Comparison of ENCODE assay signal across 2 cellular contexts in the genomic region with DNA sequence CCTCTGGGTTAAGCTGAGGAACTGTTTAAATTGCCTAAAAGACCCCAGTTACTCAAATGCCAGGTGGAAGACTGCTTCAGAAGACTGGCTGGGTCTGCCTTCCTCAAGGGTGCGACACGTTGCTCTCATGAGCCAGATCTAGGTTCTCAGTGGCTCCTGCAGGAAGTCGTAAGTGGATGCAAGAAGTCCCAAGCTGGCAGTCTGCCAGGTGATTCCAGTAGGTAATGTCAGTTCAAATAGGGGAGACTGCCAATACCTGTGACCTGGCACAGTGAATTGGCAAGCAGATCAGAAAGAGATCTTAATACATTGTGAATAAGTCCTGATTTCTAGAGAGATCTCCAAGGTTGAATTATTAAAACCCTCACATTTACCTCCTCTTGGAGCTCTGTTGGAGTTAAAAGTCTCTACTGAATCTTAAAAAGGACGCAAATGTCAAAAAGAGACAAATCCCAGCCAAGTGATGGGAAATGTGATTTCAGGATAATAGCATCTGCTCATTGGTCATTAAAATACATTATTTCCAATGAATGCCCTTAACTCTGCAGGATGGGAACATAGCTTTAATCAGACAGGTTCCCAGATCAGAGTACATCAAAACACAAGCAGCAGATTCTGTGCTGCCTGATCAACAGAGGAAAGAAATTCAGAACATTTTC.
TF ChIP-seq lines count a peak whose summit lies in the region.

No MANE protein-coding gene starts in this region.

TF ChIP-seq in liver, 16 proteins besides CTCF, POLR2A, EP300 and RAD21 (continued from another document):
- TF ChIP-seq ZBTB33 (IDR thresholded peaks at IDR 0.05) (no peak), HNF4A (conservative IDR thresholded peaks at IDR 0.05) (peak in 1 of 2 donors; percentile 28), JUND (IDR thresholded peaks at IDR 0.05) (no peak), GABPA (IDR thresholded peaks at IDR 0.05 in 1 of 2, conservative IDR thresholded peaks at IDR 0.05 in 1 of 2) (no peak)

TF ChIP-seq in HepG2, 621 proteins besides CTCF, POLR2A, EP300 and RAD21 (continued from another document):
- no peak for TF ChIP-seq ZBTB44 (CRISPR knock-in tag; IDR thresholded peaks at IDR 0.05)
- TF ChIP-seq PPARG (CRISPR knock-in tag; conservative IDR thresholded peaks at IDR 0.05), result no peak
- no peak for TF ChIP-seq SAP130 (CRISPR knock-in tag; IDR thresholded peaks at IDR 0.05; ENCODE audit: low read depth)
- TF ChIP-seq, protein P1, sequence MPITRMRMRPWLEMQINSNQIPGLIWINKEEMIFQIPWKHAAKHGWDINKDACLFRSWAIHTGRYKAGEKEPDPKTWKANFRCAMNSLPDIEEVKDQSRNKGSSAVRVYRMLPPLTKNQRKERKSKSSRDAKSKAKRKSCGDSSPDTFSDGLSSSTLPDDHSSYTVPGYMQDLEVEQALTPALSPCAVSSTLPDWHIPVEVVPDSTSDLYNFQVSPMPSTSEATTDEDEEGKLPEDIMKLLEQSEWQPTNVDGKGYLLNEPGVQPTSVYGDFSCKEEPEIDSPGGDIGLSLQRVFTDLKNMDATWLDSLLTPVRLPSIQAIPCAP (CRISPR knock-in tag; IDR thresholded peaks at IDR 0.05; ENCODE audit: low read depth), result no peak
TF ChIP-seq in HepG2: peak in this region for 0.
